8 cellular contexts compared by ENCODE assay signal in genomic region chr3:48715179-48715800, GRCh38. TPM values are rescaled to one million over a fixed set of nuclear protein-coding genes. Genes with fewer than 3 reads are reported as not detected.
DNase-seq lines count a peak whose midpoint lies in the region; ATAC-seq and TF ChIP-seq lines count a peak whose summit lies in the region.

No MANE protein-coding gene starts in this region.

- peaks cover 46% of the 10 kb centered on the region for H3K36me3 ChIP-seq in lower lobe of right lung

- DNase-seq in AG04449 (ENCODE audit: low read depth, low spot score) = peak; percentile 10
- no peak for DNase-seq in HL-60 (ENCODE audit: low read depth in 1 of 2, low spot score in 1 of 2)
- DNase-seq in astrocyte of the spinal cord (ENCODE audit: low read depth, low spot score) = peak; percentile 30
- DNase-seq in lower lobe of right lung = no peak
- no peak for DNase-seq in GF-D8 (lab: John Stamatoyannopoulos, UW)
- DNase-seq in NOMO-1 treated with DMSO at 0.1 percent for 48 hours (lab: John Stamatoyannopoulos, UW; ENCODE audit: unreplicated experiment) = no peak
- no peak for DNase-seq in activated CD4-positive, CD25-positive, alpha-beta regulatory T cell (lab: John Stamatoyannopoulos, UW)
- DNase-seq in MV-4-11 (lab: John Stamatoyannopoulos, UW) = no peak

- H3K9me3 ChIP-seq in lower lobe of right lung = no peaks in the 10 kb centered on the region

- intact Hi-C loops in lower lobe of right lung (cut with DNase I) = no loop called here

- no peaks in the 10 kb centered on the region for H3K27me3 ChIP-seq in HL-60 (ENCODE audit: insufficient read depth, poor library complexity, severe bottlenecking)
- H3K27me3 ChIP-seq in lower lobe of right lung (ENCODE audit: low read depth) = no peaks in the 10 kb centered on the region

- no peak overlapping the region for H3K27ac ChIP-seq in HL-60 (replicated peaks)
- no peak overlapping the region for H3K27ac ChIP-seq in lower lobe of right lung

- POLR2A ChIA-PET in AG04449 (lab: Yijun Ruan, JAX) = no interaction called here

- TF ChIP-seq CTCF in AG04449 (IDR thresholded peaks at IDR 0.05; ENCODE audit: insufficient read depth, low read length, missing control alignments) (no peak), HL-60 (IDR thresholded peaks at IDR 0.05; ENCODE audit: insufficient read depth, low read length) (no peak), astrocyte of the spinal cord (IDR thresholded peaks at IDR 0.05; ENCODE audit: low read depth, low read length) (no peak), lower lobe of right lung (IDR thresholded peaks at IDR 0.05) (no peak)

- H3K4me3 ChIP-seq in AG04449 (ENCODE audit: low read depth, low read length) (peak overlapping the region; percentile 94), HL-60 (replicated peaks; ENCODE audit: insufficient read depth, low read length) (peak overlapping the region; percentile 94; the same call in 1 of the 2 replicates), astrocyte of the spinal cord (ENCODE audit: low read depth, low read length) (peak overlapping the region; percentile 74), lower lobe of right lung (peak overlapping the region; percentile 85)

- CTCF ChIA-PET in AG04449 (lab: Yijun Ruan, JAX) = interaction anchor here (0.7 to 8.9 kb wide), 4 partner anchors 9 to 29 kb away, joined by 3 to 65 read pairs (median 4); no protein-coding TSS in a partner anchor

- in situ Hi-C loops in astrocyte of the spinal cord (cut with HindIII; ENCODE audit: low sequenced_read_pairs) = no loop called here

- H3K4me1 ChIP-seq in lower lobe of right lung = peaks cover 56% of the 10 kb centered on the region

- no peak for ATAC-seq in lower lobe of right lung

RNA-seq across cellular contexts. Expression of gene IP6K2, which starts 1.7 kb away (rescaled TPM):
- 56.3 TPM for total RNA-seq in lower lobe of right lung

RNA-seq across cellular contexts. Expression of gene NCKIPSD, which starts 29.6 kb away (rescaled TPM):
- total RNA-seq in lower lobe of right lung = 20.7 TPM

RNA-seq across cellular contexts. Expression of gene CELSR3, which starts 52.6 kb away (rescaled TPM):
- total RNA-seq in lower lobe of right lung = 1.0 TPM

Comparison
In these comparisons a context has a peak if more than half of its experiments do, and no peak if none do; other contexts are left out.
1. DNase-seq: peak in AG04449 (single experiment) and astrocyte of the spinal cord (single experiment); none in HL-60 (0 of 2), lower lobe of right lung (single experiment), GF-D8 (single experiment), NOMO-1 treated with DMSO at 0.1 percent for 48 hours (single experiment), activated CD4-positive, CD25-positive, alpha-beta regulatory T cell (0 of 4) and MV-4-11 (single experiment).
2. Peak in every context shown above with its lines, with median percentiles within 50 percentile points of each other: H3K4me3 ChIP-seq.